In genomic region chr4:153142700-153143438, GRCh38 we compare ENCODE assay signal across 8 cellular contexts.
DNase-seq lines count a peak whose midpoint lies in the region; ATAC-seq and TF ChIP-seq lines count a peak whose summit lies in the region.

No MANE protein-coding gene starts in this region.

- H3K36me3 ChIP-seq in RWPE2 (ENCODE audit: low read depth) (no peaks in the 10 kb centered on the region), heart left ventricle (no peaks in the 10 kb centered on the region)

- no peak for TF ChIP-seq POLR2A in heart left ventricle (IDR thresholded peaks at IDR 0.05)

- H3K27me3 Mint-ChIP-seq in stimulated activated memory B cell treated with anti-CD40 and anti-IgM and Interleukin-4, amounts not matched to agents 10 μg/mL and 1 μg/mL and 100 μg/mL, for 72 hours = peaks cover 25% of the 10 kb centered on the region

- H3K4me3 Mint-ChIP-seq in stimulated activated memory B cell treated with anti-CD40 and anti-IgM and Interleukin-4, amounts not matched to agents 10 μg/mL and 1 μg/mL and 100 μg/mL, for 72 hours = no peak overlapping the region

- no peak overlapping the region for H3K4me3 ChIP-seq in RWPE2 (ENCODE audit: severe bottlenecking)
- peak overlapping the region in 4 of 12 donors; percentile 3 to 24 (median 14) for H3K4me3 ChIP-seq in heart left ventricle

- TF ChIP-seq CTCF in RWPE2 (IDR thresholded peaks at IDR 0.05; ENCODE audit: poor library complexity, severe bottlenecking) (peak; percentile 92), heart left ventricle (IDR thresholded peaks at IDR 0.05) (peak; percentile 66 to 91 (median 84))

- DNase-seq in GM03348 (ENCODE audit: low spot score) = peak; percentile 84
- DNase-seq in MV-4-11 (lab: John Stamatoyannopoulos, UW) = peak; percentile 38
- DNase-seq in RWPE2 (ENCODE audit: low spot score) = peak; percentile 69
- peak; percentile 60 for DNase-seq in amniotic epithelial cell (ENCODE audit: low read depth)
- DNase-seq in heart left ventricle = peak; percentile 62 to 82 (median 71)
- peak; percentile 86 for DNase-seq in putamen (ENCODE audit: low spot score)

- intact Hi-C loops in heart left ventricle (cut with DNase I) = loop anchor here (1.0 to 10.0 kb wide), 9 partner anchors 64 to 602 kb away; partner anchors contain the start of gene TMEM131L (in 1 of the 10)

- H3K27ac ChIP-seq in RWPE2 (ENCODE audit: poor library complexity, severe bottlenecking) (peak overlapping the region; percentile 49), heart left ventricle (no peak overlapping the region)

- ATAC-seq in RWPE2 (ENCODE audit: low read depth) = peak; percentile 62
- peak in 3 of 4 donors; percentile 78 to 85 (median 79) for ATAC-seq in heart left ventricle
- ATAC-seq in HG03045 (IDR thresholded peaks at IDR 0.05; ENCODE audit: unreplicated experiment) = no peak
- no peak for ATAC-seq in stimulated activated memory B cell treated with anti-CD40 and anti-IgM and Interleukin-4, amounts not matched to agents 10 μg/mL and 1 μg/mL and 100 μg/mL, for 72 hours

- no peaks in the 10 kb centered on the region for H3K36me3 Mint-ChIP-seq in stimulated activated memory B cell treated with anti-CD40 and anti-IgM and Interleukin-4, amounts not matched to agents 10 μg/mL and 1 μg/mL and 100 μg/mL, for 72 hours

- H3K4me1 ChIP-seq in RWPE2 (ENCODE audit: insufficient read depth, poor library complexity, severe bottlenecking) (peaks cover 14% of the 10 kb centered on the region), heart left ventricle (peaks cover 0 to 12% (median 2%) of the 10 kb centered on the region in 12 donors)

- H3K4me1 Mint-ChIP-seq in stimulated activated memory B cell treated with anti-CD40 and anti-IgM and Interleukin-4, amounts not matched to agents 10 μg/mL and 1 μg/mL and 100 μg/mL, for 72 hours = peaks cover 32% of the 10 kb centered on the region

- no peak overlapping the region for H3K27ac Mint-ChIP-seq in stimulated activated memory B cell treated with anti-CD40 and anti-IgM and Interleukin-4, amounts not matched to agents 10 μg/mL and 1 μg/mL and 100 μg/mL, for 72 hours

- H3K27me3 ChIP-seq in RWPE2 (ENCODE audit: insufficient read depth, poor library complexity, severe bottlenecking) = no peaks in the 10 kb centered on the region
- H3K27me3 ChIP-seq in heart left ventricle = no peaks in the 10 kb centered on the region

- no peaks in the 10 kb centered on the region for H3K9me3 Mint-ChIP-seq in stimulated activated memory B cell treated with anti-CD40 and anti-IgM and Interleukin-4, amounts not matched to agents 10 μg/mL and 1 μg/mL and 100 μg/mL, for 72 hours

- H3K9me3 ChIP-seq in RWPE2 (ENCODE audit: severe bottlenecking) (no peaks in the 10 kb centered on the region), heart left ventricle (no peaks in the 10 kb centered on the region)

- 45 to 52% (median 45%) methylated on average over 7 of the region's 7 CpGs for WGBS in heart left ventricle, 4 donors

Comparison
In these comparisons a context has a peak if more than half of its experiments do, and no peak if none do; other contexts are left out.
1. ATAC-seq: peak in RWPE2 (single experiment) and heart left ventricle (3 of 4); none in HG03045 (single experiment) and stimulated activated memory B cell treated with anti-CD40 and anti-IgM and Interleukin-4, amounts not matched to agents 10 μg/mL and 1 μg/mL and 100 μg/mL, for 72 hours (single experiment).
2. Peak in every context shown above with its lines, with median percentiles within 50 percentile points of each other: DNase-seq.